8 cellular contexts compared by ENCODE assay signal in the genomic region with DNA sequence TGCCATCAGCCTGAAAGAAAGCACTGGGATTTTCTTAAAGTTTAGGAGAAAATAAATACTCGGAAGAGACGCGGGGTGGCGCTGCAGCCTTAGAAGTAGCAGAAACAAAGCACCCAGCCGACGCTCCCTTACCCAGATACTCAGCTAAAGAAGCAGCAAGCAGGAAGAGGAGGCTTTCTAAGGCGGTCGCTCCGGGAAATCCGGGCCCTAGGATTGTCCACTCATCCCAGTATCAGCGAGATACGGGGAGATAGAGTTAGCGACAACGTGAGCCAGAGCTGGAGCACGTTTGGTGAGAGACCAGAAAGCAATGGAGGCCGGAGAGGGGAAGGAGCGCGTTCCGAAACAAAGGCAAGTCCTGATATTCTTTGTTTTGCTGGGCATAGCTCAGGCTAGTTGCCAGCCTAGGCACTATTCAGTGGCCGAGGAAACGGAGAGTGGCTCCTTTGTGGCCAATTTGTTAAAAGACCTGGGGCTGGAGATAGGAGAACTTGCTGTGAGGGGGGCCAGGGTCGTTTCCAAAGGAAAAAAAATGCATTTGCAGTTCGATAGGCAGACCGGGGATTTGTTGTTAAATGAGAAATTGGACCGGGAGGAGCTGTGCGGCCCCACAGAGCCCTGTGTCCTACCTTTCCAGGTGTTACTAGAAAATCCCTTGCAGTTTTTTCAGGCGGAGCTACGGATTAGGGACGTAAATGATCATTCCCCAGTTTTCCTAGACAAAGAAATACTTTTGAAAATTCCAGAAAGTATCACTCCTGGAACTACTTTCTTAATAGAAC. TPM values are rescaled to one million over a fixed set of nuclear protein-coding genes. Genes with fewer than 3 reads are reported as not detected.
DNase-seq lines count a peak whose midpoint lies in the region; ATAC-seq and TF ChIP-seq lines count a peak whose summit lies in the region.

A gene (plus strand): TSS at position 135 of the 782 bp plus-strand sequence. CDS start 176 bp downstream, at position 311.

- 16% methylated on average over 29 of the region's 29 CpGs for WGBS in suprapubic skin

- H4K20me1 ChIP-seq in DOHH2 (ENCODE audit: control insufficient read depth, insufficient read depth, low read depth, low read length), result no peaks in the 10 kb centered on the region

- peak within 1 kb of the TSS; percentile 97 for H3K9ac ChIP-seq in iPS-18a (ENCODE audit: low read length)

- H3K4me2 ChIP-seq in DOHH2 (ENCODE audit: low read length), result no peak within 1 kb of the TSS

- DNase-seq in NCI-H2081 (lab: John Stamatoyannopoulos, UW) (peak; percentile 72 to 73), ascending aorta (ENCODE audit: low spot score in 2 of 2) (no peak), suprapubic skin (ENCODE audit: low spot score in 2 of 2) (no peak)
- no peak for DNase-seq in stimulated activated CD8-positive, alpha-beta memory T cell treated with anti-CD3 and anti-CD28 coated beads, Interleukin-4, amount 100 ng/mL, for 48 hours

- TF ChIP-seq CTCF in DOHH2 (IDR thresholded peaks at IDR 0.05; ENCODE audit: low read depth, low read length, poor library complexity, severe bottlenecking) (peak; percentile 48), ascending aorta (IDR thresholded peaks at IDR 0.05) (peak in 1 of 3 experiments; percentile 33), suprapubic skin (IDR thresholded peaks at IDR 0.05) (peak in 1 of 2 donors; percentile 12)

- TF ChIP-seq POLR2A in suprapubic skin (IDR thresholded peaks at IDR 0.05), result no peak

- no peaks in the 10 kb centered on the region for H3K79me2 ChIP-seq in DOHH2 (ENCODE audit: control insufficient read depth, low read length)

- H3K4me1 ChIP-seq in DOHH2 (ENCODE audit: control insufficient read depth, low read length) (no peaks in the 10 kb centered on the region), ascending aorta (no peaks in the 10 kb centered on the region), iPS-18a (ENCODE audit: control insufficient read depth, low read depth, low read length) (no peaks in the 10 kb centered on the region), suprapubic skin (no peaks in the 10 kb centered on the region)

- H3F3A ChIP-seq in DOHH2 (ENCODE audit: control insufficient read depth, insufficient read depth), result no peaks in the 10 kb centered on the region

- no peaks in the 10 kb centered on the region for H3K9me2 ChIP-seq in DOHH2 (replicated peaks; ENCODE audit: control insufficient read depth, low read length)

- H3K36me3 ChIP-seq in DOHH2 (ENCODE audit: control insufficient read depth, low read length), result no peaks in the 10 kb centered on the region
- no peaks in the 10 kb centered on the region for H3K36me3 ChIP-seq in ascending aorta
- no peaks in the 10 kb centered on the region for H3K36me3 ChIP-seq in iPS-18a (ENCODE audit: control insufficient read depth, low read depth, low read length)
- H3K36me3 ChIP-seq in suprapubic skin, result no peaks in the 10 kb centered on the region

- no peak within 1 kb of the TSS for H3K27ac ChIP-seq in DOHH2 (ENCODE audit: low read depth, low read length)
- H3K27ac ChIP-seq in ascending aorta, result no peak within 1 kb of the TSS
- H3K27ac ChIP-seq in iPS-18a (ENCODE audit: low read length), result peak within 1 kb of the TSS; percentile 85
- H3K27ac ChIP-seq in suprapubic skin, result no peak within 1 kb of the TSS

- ATAC-seq in GM21367 (IDR thresholded peaks at IDR 0.05; ENCODE audit: unreplicated experiment) (no peak), HG02870 (IDR thresholded peaks at IDR 0.05; ENCODE audit: unreplicated experiment) (no peak)

- no peak within 1 kb of the TSS for H3K4me3 ChIP-seq in DOHH2 (ENCODE audit: low read length)
- peak within 1 kb of the TSS; percentile 0 to 48 for H3K4me3 ChIP-seq in ascending aorta
- peak within 1 kb of the TSS; percentile 95 for H3K4me3 ChIP-seq in iPS-18a (ENCODE audit: low read length)
- H3K4me3 ChIP-seq in suprapubic skin, result peak within 1 kb of the TSS; percentile 39

- H3K27me3 ChIP-seq in DOHH2 (ENCODE audit: control insufficient read depth, low read length), result no peaks in the 10 kb centered on the region
- no peaks in the 10 kb centered on the region for H3K27me3 ChIP-seq in ascending aorta
- no peaks in the 10 kb centered on the region for H3K27me3 ChIP-seq in iPS-18a (ENCODE audit: control insufficient read depth, insufficient read depth, low read length)
- peaks cover 14% of the 10 kb centered on the region for H3K27me3 ChIP-seq in suprapubic skin

- H3K9me3 ChIP-seq in DOHH2 (ENCODE audit: control insufficient read depth, insufficient read depth, low read length) (no peaks in the 10 kb centered on the region), ascending aorta (peaks cover 23 to 67% of the 10 kb centered on the region in 2 donors), iPS-18a (ENCODE audit: control insufficient read depth, low read depth, low read length) (no peaks in the 10 kb centered on the region), suprapubic skin (peaks cover 7% of the 10 kb centered on the region)

- no peak for TF ChIP-seq EP300 in suprapubic skin (IDR thresholded peaks at IDR 0.05)

- intact Hi-C loops in ascending aorta (cut with DNase I), result loop anchor here (5.0 kb wide), 1 partner anchor 468 kb away; no protein-coding TSS in a partner anchor

RNA-seq across cellular contexts. Expression of the gene that starts here (rescaled TPM):
- total RNA-seq in ascending aorta (1.4 TPM), suprapubic skin (1 to 10 TPM; 2.2 to 5.4 (median 4.2) TPM)

Comparison
In these comparisons a context has a peak if more than half of its experiments do, and no peak if none do; other contexts are left out.
1. DNase-seq: peak in NCI-H2081 (2 of 2); none in ascending aorta (0 of 2), suprapubic skin (0 of 2) and stimulated activated CD8-positive, alpha-beta memory T cell treated with anti-CD3 and anti-CD28 coated beads, Interleukin-4, amount 100 ng/mL, for 48 hours (single experiment).